ENCODE assay signal across 25 cellular contexts in the genomic region with DNA sequence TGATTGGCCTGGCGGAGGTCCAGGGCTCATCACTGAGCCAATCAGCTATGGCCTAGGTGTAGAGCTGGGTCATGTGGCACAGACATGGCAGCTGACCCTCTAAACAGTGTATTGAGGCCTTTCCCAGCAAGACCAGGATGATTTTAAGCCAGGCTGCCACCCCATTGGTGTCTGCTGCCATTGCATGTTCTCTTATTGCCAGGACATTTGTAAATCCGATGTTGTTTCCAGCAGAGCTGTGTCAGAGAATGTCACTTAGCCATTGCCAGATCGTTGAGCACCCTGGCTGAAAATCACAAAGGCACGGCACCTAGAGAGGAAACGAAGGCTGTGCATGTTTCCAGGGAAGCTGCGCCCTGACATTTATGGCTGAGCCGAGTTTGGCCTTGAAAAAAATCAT. TPM values are rescaled to one million over a fixed set of nuclear protein-coding genes. Genes with fewer than 3 reads are reported as not detected.
"Had no signal": no experiment of that assay in that cellular context is flagged by ENCODE, and none has a peak within 500 bp of the region (broad histone marks: within the 10 kb centered on the region; RNA-seq: fewer than 3 reads in every experiment).

No MANE protein-coding gene starts in this region.

- H3K27ac ChIP-seq: gastroesophageal sphincter, hepatocyte, neutrophil, suprapubic skin, thyroid gland, upper lobe of left lung, vagina had no signal

- H3K27me3 ChIP-seq: gastroesophageal sphincter, hepatocyte, suprapubic skin, thyroid gland, upper lobe of left lung, vagina had no signal

- H3K9me3 ChIP-seq: gastroesophageal sphincter, neutrophil, suprapubic skin, thyroid gland, upper lobe of left lung, vagina had no signal

- H3K36me3 ChIP-seq: gastroesophageal sphincter, neutrophil, suprapubic skin, thyroid gland, upper lobe of left lung, vagina had no signal

- H3K4me1 ChIP-seq: suprapubic skin, thyroid gland, upper lobe of left lung had no signal

- H3K4me3 ChIP-seq: gastroesophageal sphincter, hepatocyte, smooth muscle cell, suprapubic skin, thyroid gland, upper lobe of left lung, vagina had no signal

- DNase-seq: effector memory CD4-positive, alpha-beta T cell; glutamatergic neuron; kidney; left colon; mammary epithelial cell; naive thymus-derived CD4-positive, alpha-beta T cell; nephron progenitor cell; stimulated activated CD4-positive, alpha-beta T cell treated with anti-CD3 and anti-CD28 coated beads, Interleukin-4, amount 100 ng/mL, for 1 hour; stimulated activated CD8-positive, alpha-beta memory T cell treated with anti-CD3 and anti-CD28 coated beads, Interleukin-4, amount 100 ng/mL, for 48 hours; stimulated activated naive CD8-positive, alpha-beta T cell treated with anti-CD3 and anti-CD28 coated beads, Interleukin-15, Interleukin-2, amounts not matched to agents 100 U/mL and 50 U/mL, for 24 hours; thyroid gland; upper lobe of left lung had no signal

- ATAC-seq: esophagus mucosa; gastroesophageal sphincter; left colon; naive thymus-derived CD4-positive, alpha-beta T cell; stimulated activated effector memory CD8-positive, alpha-beta T cell treated with anti-CD3 and anti-CD28 coated beads, Interleukin-12 subunit alpha, Interleukin-12 subunit beta, amount 100 ng/mL, for 72 hours; stimulated activated naive CD8-positive, alpha-beta T cell treated with anti-CD3 and anti-CD28 coated beads, Interleukin-15, Interleukin-2, amounts not matched to agents 100 U/mL and 50 U/mL, for 24 hours had no signal

RNA-seq across cellular contexts. Expression of a gene that starts 33.4 kb away (rescaled TPM):
- total RNA-seq: esophagus mucosa; fibroblast of lung; mammary epithelial cell; mesenteric fat pad; mononuclear cell; naive thymus-derived CD4-positive, alpha-beta T cell; osteoblast; pulmonary artery endothelial cell; smooth muscle cell; upper lobe of left lung had no signal
- polyA plus RNA-seq: fibroblast of lung; mammary epithelial cell; naive thymus-derived CD4-positive, alpha-beta T cell; smooth muscle cell had no signal
